Comparison of ENCODE assay signal across 35 cellular contexts in the genomic region with DNA sequence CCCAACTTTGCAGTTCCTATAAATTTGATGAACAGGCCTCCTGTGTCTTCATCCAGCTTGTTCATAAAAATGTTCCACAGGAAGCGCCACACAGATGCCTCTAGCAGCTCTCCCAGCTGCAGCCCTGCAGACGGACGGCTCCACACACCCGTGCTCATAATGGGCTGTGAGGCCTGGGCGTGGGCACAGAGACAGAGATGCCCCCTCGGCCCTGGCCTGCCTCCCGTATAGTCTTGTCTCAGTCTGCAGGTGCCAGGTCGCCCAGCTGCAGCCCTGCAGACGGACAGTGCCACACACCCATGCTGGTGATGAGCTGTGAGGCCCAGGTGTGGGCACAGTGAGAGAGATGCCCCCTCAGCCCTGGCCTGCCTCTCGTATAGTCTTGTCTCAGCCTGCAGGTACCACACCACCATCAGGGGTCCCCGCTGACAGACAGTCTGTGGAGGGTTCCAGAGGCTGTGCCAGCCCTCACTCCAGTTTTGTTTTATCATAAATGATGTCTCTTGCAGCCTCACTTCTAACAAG.
"Had no signal": no experiment of that assay in that cellular context is flagged by ENCODE, and none has a peak within 500 bp of the region (broad histone marks: within the 10 kb centered on the region; RNA-seq: fewer than 3 reads in every experiment).

No MANE protein-coding gene starts in this region.

- H3K4me3 Mint-ChIP-seq: activated B cell treated with CpG ODN at 0.5 μM for 24 hours; activated CD8-positive, alpha-beta memory T cell treated with anti-CD3 and anti-CD28 coated beads, Interleukin-2, amount 10 ng/mL, durations not matched to agents 7 days and 5 days; activated CD8-positive, alpha-beta T cell treated with anti-CD3 and anti-CD28 coated beads, Interleukin-2, amount 10 ng/mL, durations not matched to agents 7 days and 5 days; activated naive CD4-positive, alpha-beta T cell treated with anti-CD3 and anti-CD28 coated beads for 36 hours; activated naive CD4-positive, alpha-beta T cell treated with anti-CD3 and anti-CD28 coated beads, Interleukin-2, amount 50 U/mL, for 24 hours; activated naive CD8-positive, alpha-beta T cell treated with anti-CD3 and anti-CD28 coated beads for 36 hours; activated naive CD8-positive, alpha-beta T cell treated with anti-CD3 and anti-CD28 coated beads, Interleukin-2, amount 50 U/mL, for 24 hours; activated T-helper 1 cell treated with anti-CD3 and anti-CD28 coated beads, Interleukin-12 subunit alpha, Interleukin-12 subunit beta, Interleukin-2, Interleukin-4 antibody, amounts not matched to agents 30 ng/mL and 10 ng/mL and 1 ng/mL, durations not matched to agents 14 hours and 24 hours and 36 hours; effector memory CD8-positive, alpha-beta T cell; T-helper 17 cell; T-helper 2 cell treated with Interferon-gamma antibody and Interleukin-4, amounts not matched to agents 5 μg/mL and 100 μg/mL, for 36 hours had no signal

- H3K27ac Mint-ChIP-seq: activated B cell treated with CpG ODN at 0.5 μM for 24 hours; activated CD8-positive, alpha-beta memory T cell treated with anti-CD3 and anti-CD28 coated beads, Interleukin-2, amount 10 ng/mL, durations not matched to agents 7 days and 5 days; activated CD8-positive, alpha-beta T cell treated with anti-CD3 and anti-CD28 coated beads, Interleukin-2, amount 10 ng/mL, durations not matched to agents 7 days and 5 days; activated naive CD4-positive, alpha-beta T cell treated with anti-CD3 and anti-CD28 coated beads for 36 hours; activated naive CD4-positive, alpha-beta T cell treated with anti-CD3 and anti-CD28 coated beads, Interleukin-2, amount 50 U/mL, for 24 hours; activated naive CD8-positive, alpha-beta T cell treated with anti-CD3 and anti-CD28 coated beads for 36 hours; activated naive CD8-positive, alpha-beta T cell treated with anti-CD3 and anti-CD28 coated beads, Interleukin-2, amount 50 U/mL, for 24 hours; activated T-helper 1 cell treated with anti-CD3 and anti-CD28 coated beads, Interleukin-12 subunit alpha, Interleukin-12 subunit beta, Interleukin-2, Interleukin-4 antibody, amounts not matched to agents 30 ng/mL and 10 ng/mL and 1 ng/mL, durations not matched to agents 14 hours and 24 hours and 36 hours; activated T-helper 2 cell treated with anti-CD3 and anti-CD28 coated beads, Interferon-gamma antibody, Interleukin-2, Interleukin-4, amounts not matched to agents 10 μg/mL and 5 μg/mL and 100 μg/mL, durations not matched to agents 14 hours and 24 hours and 36 hours; effector memory CD8-positive, alpha-beta T cell; T-helper 17 cell; T-helper 2 cell treated with Interferon-gamma antibody and Interleukin-4, amounts not matched to agents 5 μg/mL and 100 μg/mL, for 36 hours had no signal

- H3K36me3 Mint-ChIP-seq: activated CD8-positive, alpha-beta memory T cell treated with anti-CD3 and anti-CD28 coated beads, Interleukin-2, amount 10 ng/mL, durations not matched to agents 7 days and 5 days; activated naive CD4-positive, alpha-beta T cell treated with anti-CD3 and anti-CD28 coated beads, Interleukin-2, amount 50 U/mL, for 24 hours; activated naive CD8-positive, alpha-beta T cell treated with anti-CD3 and anti-CD28 coated beads for 36 hours had no signal

- H3K9me3 Mint-ChIP-seq: activated naive CD4-positive, alpha-beta T cell treated with anti-CD3 and anti-CD28 coated beads for 36 hours; activated naive CD4-positive, alpha-beta T cell treated with anti-CD3 and anti-CD28 coated beads, Interleukin-2, amount 50 U/mL, for 24 hours; activated naive CD8-positive, alpha-beta T cell treated with anti-CD3 and anti-CD28 coated beads for 36 hours; activated naive CD8-positive, alpha-beta T cell treated with anti-CD3 and anti-CD28 coated beads, Interleukin-2, amount 50 U/mL, for 24 hours; activated T-helper 1 cell treated with anti-CD3 and anti-CD28 coated beads, Interleukin-12 subunit alpha, Interleukin-12 subunit beta, Interleukin-2, Interleukin-4 antibody, amounts not matched to agents 30 ng/mL and 10 ng/mL and 1 ng/mL, durations not matched to agents 14 hours and 24 hours and 36 hours; activated T-helper 2 cell treated with anti-CD3 and anti-CD28 coated beads, Interferon-gamma antibody, Interleukin-2, Interleukin-4, amounts not matched to agents 10 μg/mL and 5 μg/mL and 100 μg/mL, durations not matched to agents 14 hours and 24 hours and 36 hours had no signal

- H3K27me3 Mint-ChIP-seq: activated B cell treated with CpG ODN at 0.5 μM for 24 hours; activated CD8-positive, alpha-beta memory T cell treated with anti-CD3 and anti-CD28 coated beads, Interleukin-2, amount 10 ng/mL, durations not matched to agents 7 days and 5 days; activated naive CD4-positive, alpha-beta T cell treated with anti-CD3 and anti-CD28 coated beads, Interleukin-2, amount 50 U/mL, for 24 hours; activated naive CD8-positive, alpha-beta T cell treated with anti-CD3 and anti-CD28 coated beads for 36 hours; activated naive CD8-positive, alpha-beta T cell treated with anti-CD3 and anti-CD28 coated beads, Interleukin-2, amount 50 U/mL, for 24 hours; effector memory CD8-positive, alpha-beta T cell had no signal

- H3K27ac ChIP-seq: adrenal gland, body of pancreas, esophagus muscularis mucosa, foreskin keratinocyte, gastrocnemius medialis, WERI-Rb-1 had no signal

- H3K36me3 ChIP-seq: adrenal gland, esophagus muscularis mucosa, gastrocnemius medialis, WERI-Rb-1 had no signal

- H3K4me3 ChIP-seq: adrenal gland, body of pancreas, esophagus muscularis mucosa, gastrocnemius medialis had no signal

- H3K9me3 ChIP-seq: adrenal gland, body of pancreas, gastrocnemius medialis had no signal

- H3K27me3 ChIP-seq: adrenal gland, body of pancreas, foreskin keratinocyte, gastrocnemius medialis had no signal

- H3K4me1 Mint-ChIP-seq: activated B cell treated with CpG ODN at 0.5 μM for 24 hours; activated CD8-positive, alpha-beta memory T cell treated with anti-CD3 and anti-CD28 coated beads, Interleukin-2, amount 10 ng/mL, durations not matched to agents 7 days and 5 days; activated naive CD8-positive, alpha-beta T cell treated with anti-CD3 and anti-CD28 coated beads for 36 hours; activated naive CD8-positive, alpha-beta T cell treated with anti-CD3 and anti-CD28 coated beads, Interleukin-2, amount 50 U/mL, for 24 hours; T-helper 17 cell had no signal

- DNase-seq: activated B cell treated with CpG ODN at 0.5 μM for 24 hours; activated CD4-positive, alpha-beta T cell treated with anti-CD3 and anti-CD28 coated beads for 48 hours; activated CD4-positive, alpha-beta T cell treated with anti-CD3 and anti-CD28 coated beads, Interleukin-2, amount 50 U/mL, for 1 hour; activated CD4-positive, alpha-beta T cell treated with anti-CD3 and anti-CD28 coated beads, Interleukin-2, amount 50 U/mL, for 48 hours; activated CD8-positive, alpha-beta memory T cell treated with anti-CD3 and anti-CD28 coated beads, Interleukin-2, amount 10 ng/mL, durations not matched to agents 7 days and 5 days; activated CD8-positive, alpha-beta memory T cell treated with anti-CD3 and anti-CD28 coated beads, Interleukin-2, amount 50 U/mL, for 4 hours; activated CD8-positive, alpha-beta T cell treated with anti-CD3 and anti-CD28 coated beads, Interleukin-2, amount 10 ng/mL, durations not matched to agents 7 days and 5 days; activated effector memory CD4-positive, alpha-beta T cell treated with anti-CD3 and anti-CD28 coated beads, Interleukin-2, amount 50 U/mL, for 16 hours; activated naive CD4-positive, alpha-beta T cell treated with anti-CD3 and anti-CD28 coated beads for 36 hours; activated naive CD8-positive, alpha-beta T cell treated with anti-CD3 and anti-CD28 coated beads for 36 hours; activated naive CD8-positive, alpha-beta T cell treated with anti-CD3 and anti-CD28 coated beads, Interleukin-2, amount 50 U/mL, for 24 hours; activated T-cell treated with anti-CD3 and anti-CD28 coated beads, Interleukin-2, amount 50 U/mL, for 1 hour; activated T-cell treated with anti-CD3 and anti-CD28 coated beads, Interleukin-2, amount 50 U/mL, for 48 hours; adrenal gland; amygdala; aorta; body of pancreas; caudate nucleus; cortex of kidney; dermis blood vessel endothelial cell; effector CD4-positive, alpha-beta T cell; effector memory CD8-positive, alpha-beta T cell; erythroblast; foreskin keratinocyte; gastrocnemius medialis; T-helper 1 cell; T-helper 17 cell; T1000; WERI-Rb-1 had no signal

- H3K4me1 ChIP-seq: adrenal gland, esophagus muscularis mucosa, foreskin keratinocyte, gastrocnemius medialis had no signal

- FAIRE-seq: colon had no signal
